ENCODE assay signal across 9 cellular contexts in genomic region chr19:9075064-9075964, GRCh38. TPM values are rescaled to one million over a fixed set of nuclear protein-coding genes. Genes with fewer than 3 reads are reported as not detected.
A peak's percentile ranks its signal among the peaks of the same experiment; 100 is the strongest.
DNase-seq lines count a peak whose midpoint lies in the region; ATAC-seq and TF ChIP-seq lines count a peak whose summit lies in the region.
"Had no signal": no experiment of that assay in that cellular context is flagged by ENCODE, and none has a peak within 500 bp of the region (broad histone marks: within the 10 kb centered on the region; RNA-seq: fewer than 3 reads in every experiment).

No MANE protein-coding gene starts in this region.

- H3K4me1 ChIP-seq in HUES64 (ENCODE audit: insufficient read depth, low read length) (peaks cover 18% of the 10 kb centered on the region), sigmoid colon (peaks cover 0 to 27% (median 23%) of the 10 kb centered on the region in 4 donors)

- TF ChIP-seq POLR2A in sigmoid colon (IDR thresholded peaks at IDR 0.05) = no peak

- DNase-seq in AG09319 (ENCODE audit: extremely low read depth, low read depth) = peak; percentile 0
- DNase-seq in amniotic stem cell (lab: John Stamatoyannopoulos, UW) = peak; percentile 45
- peak; percentile 59 for DNase-seq in hepatic stellate cell (ENCODE audit: low spot score)
- DNase-seq in sigmoid colon = peak; percentile 90
- no peak for DNase-seq in NCI-H1092 treated with DMSO at 0.1 percent for 48 hours (lab: John Stamatoyannopoulos, UW)

- peak in 1 of 4 donors; percentile 33 for TF ChIP-seq EP300 in sigmoid colon (IDR thresholded peaks at IDR 0.05)

- H3K9ac ChIP-seq in HUES64 (ENCODE audit: low read depth, low read length) = peak overlapping the region; percentile 65; the same call in 1 of the 2 replicates

- H3K9me3 ChIP-seq in HUES64 (ENCODE audit: insufficient read depth, low read depth, low read length) = no peaks in the 10 kb centered on the region
- no peaks in the 10 kb centered on the region for H3K9me3 ChIP-seq in sigmoid colon

- H3K4me3 ChIP-seq in HUES64 (ENCODE audit: low read length) = no peak overlapping the region
- H3K4me3 ChIP-seq in sigmoid colon = no peak overlapping the region

- 28% methylated on average over 17 of the region's 17 CpGs for WGBS in HUES64
- 23 to 48% methylated on average over 17 of the region's 17 CpGs for WGBS in sigmoid colon, 2 donors

- H3K27ac ChIP-seq in HUES64 (ENCODE audit: low read depth, low read length) (peak overlapping the region; percentile 84), sigmoid colon (peak overlapping the region; percentile 73 to 89 (median 77))

- TF ChIP-seq CTCF in AG09319 (IDR thresholded peaks at IDR 0.05; ENCODE audit: low read depth, low read length) (no peak), sigmoid colon (IDR thresholded peaks at IDR 0.05) (no peak)

- H3K36me3 ChIP-seq in HUES64 (ENCODE audit: insufficient read depth, low read length) (no peaks in the 10 kb centered on the region), sigmoid colon (no peaks in the 10 kb centered on the region)

- no peak for ATAC-seq in HG03342 (IDR thresholded peaks at IDR 0.05; ENCODE audit: unreplicated experiment)
- ATAC-seq in HG03565 (IDR thresholded peaks at IDR 0.05; ENCODE audit: unreplicated experiment) = no peak

- intact Hi-C loops in sigmoid colon (cut with DNase I) = loop anchor here (5.0 kb wide), 1 partner anchor 243 kb away; the partner anchor contains the start of genes MBD3L1 and ZNF558

- H3K27me3 ChIP-seq in HUES64 (ENCODE audit: insufficient read depth, low read length) (no peaks in the 10 kb centered on the region), sigmoid colon (no peaks in the 10 kb centered on the region)

RNA-seq across cellular contexts. Expression of gene OR1M1, which starts 11.5 kb away (rescaled TPM):
- not detected for polyA plus RNA-seq in HUES64 (2013, experiment 1 of 2)
- not detected for polyA plus RNA-seq in HUES64 (2013, experiment 2 of 2)
- total RNA-seq in sigmoid colon = not detected
- polyA plus RNA-seq in sigmoid colon = not detected
- polyA plus RNA-seq: adipose tissue had no signal

RNA-seq across cellular contexts. Expression of gene OR7G2, which starts 32.0 kb away (rescaled TPM):
- not detected for polyA plus RNA-seq in HUES64 (2013, experiment 1 of 2)
- not detected for polyA plus RNA-seq in HUES64 (2013, experiment 2 of 2)
- not detected for total RNA-seq in sigmoid colon
- not detected for polyA plus RNA-seq in sigmoid colon
- polyA plus RNA-seq: adipose tissue had no signal

RNA-seq across cellular contexts. Expression of gene OR7G1, which starts 40.2 kb away (rescaled TPM):
- polyA plus RNA-seq in HUES64 (2013, experiment 1 of 2) = not detected
- polyA plus RNA-seq in HUES64 (2013, experiment 2 of 2) = not detected
- total RNA-seq in sigmoid colon = not detected
- polyA plus RNA-seq in sigmoid colon = not detected
- polyA plus RNA-seq: adipose tissue had no signal

RNA-seq across cellular contexts. Expression of gene OR7G3, which starts 51.4 kb away (rescaled TPM):
- polyA plus RNA-seq in HUES64 (2013, experiment 1 of 2) = not detected
- not detected for polyA plus RNA-seq in HUES64 (2013, experiment 2 of 2)
- total RNA-seq in sigmoid colon = not detected
- not detected for polyA plus RNA-seq in sigmoid colon
- polyA plus RNA-seq: adipose tissue had no signal
